Comparison of ENCODE assay signal across 4 cellular contexts in the genomic region with DNA sequence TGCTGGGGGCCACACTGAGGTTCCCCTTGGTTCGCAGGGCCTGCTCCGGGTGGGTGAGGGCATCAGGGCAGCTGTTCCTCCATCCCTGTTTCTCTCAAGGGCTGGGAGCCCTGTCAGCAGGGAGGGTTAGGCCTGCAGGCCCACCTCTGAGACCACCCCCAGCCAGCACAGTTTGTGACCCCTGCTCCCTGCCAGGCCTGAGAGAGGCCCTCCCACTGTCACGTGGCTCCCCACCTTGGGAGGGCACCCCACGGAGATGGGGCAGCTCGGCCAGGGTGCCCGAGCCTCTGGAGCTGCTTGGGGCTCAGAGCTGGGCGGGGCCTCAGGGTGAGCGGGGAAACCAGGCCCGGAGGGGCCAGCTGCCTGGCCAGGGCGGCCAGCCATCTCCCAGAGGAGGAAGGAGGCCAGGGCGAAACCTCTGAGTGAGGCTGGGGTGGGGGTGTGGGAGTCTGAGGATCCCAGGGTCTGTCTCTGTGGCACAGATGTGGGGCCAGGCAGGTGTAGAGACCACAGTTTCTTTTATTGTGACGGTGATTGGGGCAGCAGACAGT.
TF ChIP-seq lines count a peak whose summit lies in the region.

No MANE protein-coding gene starts in this region.

TF ChIP-seq in SK-N-SH, 30 proteins besides CTCF, POLR2A, EP300 and RAD21 (continued from another document):
- TF ChIP-seq, protein P1, sequence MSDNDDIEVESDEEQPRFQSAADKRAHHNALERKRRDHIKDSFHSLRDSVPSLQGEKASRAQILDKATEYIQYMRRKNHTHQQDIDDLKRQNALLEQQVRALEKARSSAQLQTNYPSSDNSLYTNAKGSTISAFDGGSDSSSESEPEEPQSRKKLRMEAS (IDR thresholded peaks at IDR 0.05; ENCODE audit: low read depth), result no peak
- TF ChIP-seq GABPA (IDR thresholded peaks at IDR 0.05; ENCODE audit: low read depth) (no peak), MEF2A (IDR thresholded peaks at IDR 0.05; ENCODE audit: borderline replicate concordance, low read depth) (no peak), NFIC (IDR thresholded peaks at IDR 0.05; ENCODE audit: borderline replicate concordance) (no peak), SMC3 (IDR thresholded peaks at IDR 0.05; ENCODE audit: low read depth, low read length) (no peak), POLR2AphosphoS5 (IDR thresholded peaks at IDR 0.05; ENCODE audit: low read depth, low read length) (no peak), FOXM1 (IDR thresholded peaks at IDR 0.05; ENCODE audit: low read depth) (no peak), NRF1 (IDR thresholded peaks at IDR 0.05; ENCODE audit: low read depth, low read length) (no peak)
- TF ChIP-seq, protein P2, sequence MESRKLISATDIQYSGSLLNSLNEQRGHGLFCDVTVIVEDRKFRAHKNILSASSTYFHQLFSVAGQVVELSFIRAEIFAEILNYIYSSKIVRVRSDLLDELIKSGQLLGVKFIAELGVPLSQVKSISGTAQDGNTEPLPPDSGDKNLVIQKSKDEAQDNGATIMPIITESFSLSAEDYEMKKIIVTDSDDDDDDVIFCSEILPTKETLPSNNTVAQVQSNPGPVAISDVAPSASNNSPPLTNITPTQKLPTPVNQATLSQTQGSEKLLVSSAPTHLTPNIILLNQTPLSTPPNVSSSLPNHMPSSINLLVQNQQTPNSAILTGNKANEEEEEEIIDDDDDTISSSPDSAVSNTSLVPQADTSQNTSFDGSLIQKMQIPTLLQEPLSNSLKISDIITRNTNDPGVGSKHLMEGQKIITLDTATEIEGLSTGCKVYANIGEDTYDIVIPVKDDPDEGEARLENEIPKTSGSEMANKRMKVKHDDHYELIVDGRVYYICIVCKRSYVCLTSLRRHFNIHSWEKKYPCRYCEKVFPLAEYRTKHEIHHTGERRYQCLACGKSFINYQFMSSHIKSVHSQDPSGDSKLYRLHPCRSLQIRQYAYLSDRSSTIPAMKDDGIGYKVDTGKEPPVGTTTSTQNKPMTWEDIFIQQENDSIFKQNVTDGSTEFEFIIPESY (IDR thresholded peaks at IDR 0.05; ENCODE audit: borderline replicate concordance, low read depth), result no peak

TF ChIP-seq in SK-N-SH treated with all-trans-retinoic acid at 6 μM for 48 hours, 23 proteins besides CTCF, POLR2A, EP300 and RAD21 (continued from another document):
- TF ChIP-seq TCF4 (CRISPR knock-in tag; IDR thresholded peaks at IDR 0.05; ENCODE audit: borderline replicate concordance) (no peak), ZFP3 (CRISPR knock-in tag; IDR thresholded peaks at IDR 0.05) (no peak), ZNF565 (CRISPR knock-in tag; conservative IDR thresholded peaks at IDR 0.05; ENCODE audit: low read depth) (no peak), ISL1 (CRISPR knock-in tag; IDR thresholded peaks at IDR 0.05) (no peak), PPARA (CRISPR knock-in tag; IDR thresholded peaks at IDR 0.05; ENCODE audit: borderline replicate concordance) (no peak), ZC3H10 (CRISPR knock-in tag; IDR thresholded peaks at IDR 0.05) (no peak), ZNF8 (CRISPR knock-in tag; IDR thresholded peaks at IDR 0.05) (no peak), GLIS3 (CRISPR knock-in tag; IDR thresholded peaks at IDR 0.05) (no peak), ZNF70 (CRISPR knock-in tag; IDR thresholded peaks at IDR 0.05) (no peak), ARNTL (CRISPR knock-in tag; IDR thresholded peaks at IDR 0.05; ENCODE audit: borderline replicate concordance, low read depth) (no peak), ZFP30 (CRISPR knock-in tag; IDR thresholded peaks at IDR 0.05) (no peak), ESRRG (CRISPR knock-in tag; IDR thresholded peaks at IDR 0.05) (no peak), TOX (CRISPR knock-in tag; IDR thresholded peaks at IDR 0.05; ENCODE audit: borderline replicate concordance) (no peak)
- TF ChIP-seq, protein P3, sequence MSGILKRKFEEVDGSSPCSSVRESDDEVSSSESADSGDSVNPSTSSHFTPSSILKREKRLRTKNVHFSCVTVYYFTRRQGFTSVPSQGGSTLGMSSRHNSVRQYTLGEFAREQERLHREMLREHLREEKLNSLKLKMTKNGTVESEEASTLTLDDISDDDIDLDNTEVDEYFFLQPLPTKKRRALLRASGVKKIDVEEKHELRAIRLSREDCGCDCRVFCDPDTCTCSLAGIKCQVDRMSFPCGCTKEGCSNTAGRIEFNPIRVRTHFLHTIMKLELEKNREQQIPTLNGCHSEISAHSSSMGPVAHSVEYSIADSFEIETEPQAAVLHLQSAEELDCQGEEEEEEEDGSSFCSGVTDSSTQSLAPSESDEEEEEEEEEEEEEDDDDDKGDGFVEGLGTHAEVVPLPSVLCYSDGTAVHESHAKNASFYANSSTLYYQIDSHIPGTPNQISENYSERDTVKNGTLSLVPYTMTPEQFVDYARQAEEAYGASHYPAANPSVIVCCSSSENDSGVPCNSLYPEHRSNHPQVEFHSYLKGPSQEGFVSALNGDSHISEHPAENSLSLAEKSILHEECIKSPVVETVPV (CRISPR knock-in tag; IDR thresholded peaks at IDR 0.05), result no peak
- TF ChIP-seq, protein P4, sequence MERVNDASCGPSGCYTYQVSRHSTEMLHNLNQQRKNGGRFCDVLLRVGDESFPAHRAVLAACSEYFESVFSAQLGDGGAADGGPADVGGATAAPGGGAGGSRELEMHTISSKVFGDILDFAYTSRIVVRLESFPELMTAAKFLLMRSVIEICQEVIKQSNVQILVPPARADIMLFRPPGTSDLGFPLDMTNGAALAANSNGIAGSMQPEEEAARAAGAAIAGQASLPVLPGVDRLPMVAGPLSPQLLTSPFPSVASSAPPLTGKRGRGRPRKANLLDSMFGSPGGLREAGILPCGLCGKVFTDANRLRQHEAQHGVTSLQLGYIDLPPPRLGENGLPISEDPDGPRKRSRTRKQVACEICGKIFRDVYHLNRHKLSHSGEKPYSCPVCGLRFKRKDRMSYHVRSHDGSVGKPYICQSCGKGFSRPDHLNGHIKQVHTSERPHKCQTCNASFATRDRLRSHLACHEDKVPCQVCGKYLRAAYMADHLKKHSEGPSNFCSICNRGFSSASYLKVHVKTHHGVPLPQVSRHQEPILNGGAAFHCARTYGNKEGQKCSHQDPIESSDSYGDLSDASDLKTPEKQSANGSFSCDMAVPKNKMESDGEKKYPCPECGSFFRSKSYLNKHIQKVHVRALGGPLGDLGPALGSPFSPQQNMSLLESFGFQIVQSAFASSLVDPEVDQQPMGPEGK (CRISPR knock-in tag; IDR thresholded peaks at IDR 0.05; ENCODE audit: borderline replicate concordance), result no peak

TF ChIP-seq in HEK293, 187 proteins besides CTCF, POLR2A, EP300 and RAD21 (continued from another document):
- TF ChIP-seq ZIC2 (tag by site-specific recombination; IDR thresholded peaks at IDR 0.05), result peak; percentile 83
- TF ChIP-seq GLIS1 (tag by site-specific recombination; IDR thresholded peaks at IDR 0.05), result peak; percentile 86

TF ChIP-seq in WTC11, 78 proteins besides CTCF, POLR2A, EP300 and RAD21:
- TF ChIP-seq, protein P5, sequence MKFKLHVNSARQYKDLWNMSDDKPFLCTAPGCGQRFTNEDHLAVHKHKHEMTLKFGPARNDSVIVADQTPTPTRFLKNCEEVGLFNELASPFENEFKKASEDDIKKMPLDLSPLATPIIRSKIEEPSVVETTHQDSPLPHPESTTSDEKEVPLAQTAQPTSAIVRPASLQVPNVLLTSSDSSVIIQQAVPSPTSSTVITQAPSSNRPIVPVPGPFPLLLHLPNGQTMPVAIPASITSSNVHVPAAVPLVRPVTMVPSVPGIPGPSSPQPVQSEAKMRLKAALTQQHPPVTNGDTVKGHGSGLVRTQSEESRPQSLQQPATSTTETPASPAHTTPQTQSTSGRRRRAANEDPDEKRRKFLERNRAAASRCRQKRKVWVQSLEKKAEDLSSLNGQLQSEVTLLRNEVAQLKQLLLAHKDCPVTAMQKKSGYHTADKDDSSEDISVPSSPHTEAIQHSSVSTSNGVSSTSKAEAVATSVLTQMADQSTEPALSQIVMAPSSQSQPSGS (CRISPR knock-in tag; IDR thresholded peaks at IDR 0.05; ENCODE audit: borderline replicate concordance, low read depth), result no peak
- TF ChIP-seq, protein P6, sequence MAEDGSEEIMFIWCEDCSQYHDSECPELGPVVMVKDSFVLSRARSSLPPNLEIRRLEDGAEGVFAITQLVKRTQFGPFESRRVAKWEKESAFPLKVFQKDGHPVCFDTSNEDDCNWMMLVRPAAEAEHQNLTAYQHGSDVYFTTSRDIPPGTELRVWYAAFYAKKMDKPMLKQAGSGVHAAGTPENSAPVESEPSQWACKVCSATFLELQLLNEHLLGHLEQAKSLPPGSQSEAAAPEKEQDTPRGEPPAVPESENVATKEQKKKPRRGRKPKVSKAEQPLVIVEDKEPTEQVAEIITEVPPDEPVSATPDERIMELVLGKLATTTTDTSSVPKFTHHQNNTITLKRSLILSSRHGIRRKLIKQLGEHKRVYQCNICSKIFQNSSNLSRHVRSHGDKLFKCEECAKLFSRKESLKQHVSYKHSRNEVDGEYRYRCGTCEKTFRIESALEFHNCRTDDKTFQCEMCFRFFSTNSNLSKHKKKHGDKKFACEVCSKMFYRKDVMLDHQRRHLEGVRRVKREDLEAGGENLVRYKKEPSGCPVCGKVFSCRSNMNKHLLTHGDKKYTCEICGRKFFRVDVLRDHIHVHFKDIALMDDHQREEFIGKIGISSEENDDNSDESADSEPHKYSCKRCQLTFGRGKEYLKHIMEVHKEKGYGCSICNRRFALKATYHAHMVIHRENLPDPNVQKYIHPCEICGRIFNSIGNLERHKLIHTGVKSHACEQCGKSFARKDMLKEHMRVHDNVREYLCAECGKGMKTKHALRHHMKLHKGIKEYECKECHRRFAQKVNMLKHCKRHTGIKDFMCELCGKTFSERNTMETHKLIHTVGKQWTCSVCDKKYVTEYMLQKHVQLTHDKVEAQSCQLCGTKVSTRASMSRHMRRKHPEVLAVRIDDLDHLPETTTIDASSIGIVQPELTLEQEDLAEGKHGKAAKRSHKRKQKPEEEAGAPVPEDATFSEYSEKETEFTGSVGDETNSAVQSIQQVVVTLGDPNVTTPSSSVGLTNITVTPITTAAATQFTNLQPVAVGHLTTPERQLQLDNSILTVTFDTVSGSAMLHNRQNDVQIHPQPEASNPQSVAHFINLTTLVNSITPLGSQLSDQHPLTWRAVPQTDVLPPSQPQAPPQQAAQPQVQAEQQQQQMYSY (CRISPR knock-in tag; IDR thresholded peaks at IDR 0.05), result peak; percentile 75
TF ChIP-seq in WTC11: peak in this region for 1.
